37 cellular contexts compared by ENCODE assay signal in genomic region chr12:39161686-39162085, GRCh38.
"Had no signal": no experiment of that assay in that cellular context is flagged by ENCODE, and none has a peak within 500 bp of the region (broad histone marks: within the 10 kb centered on the region; RNA-seq: fewer than 3 reads in every experiment).

No MANE protein-coding gene starts in this region.

- H3K27ac Mint-ChIP-seq: activated CD8-positive, alpha-beta T cell treated with anti-CD3 and anti-CD28 coated beads for 36 hours; activated naive CD4-positive, alpha-beta T cell treated with anti-CD3 and anti-CD28 coated beads, Interleukin-2, amount 50 U/mL, for 24 hours; activated naive CD8-positive, alpha-beta T cell treated with anti-CD3 and anti-CD28 coated beads, Interleukin-2, amount 10 ng/mL, durations not matched to agents 7 days and 5 days; activated T-cell treated with anti-CD3 and anti-CD28 coated beads, Interleukin-2, amount 50 U/mL, for 72 hours; activated T-helper 17 cell treated with anti-CD3 and anti-CD28 coated beads, Interleukin-2, amount 50 U/mL, for 72 hours had no signal

- H3K9me3 Mint-ChIP-seq: activated CD8-positive, alpha-beta T cell treated with anti-CD3 and anti-CD28 coated beads for 36 hours; activated naive CD8-positive, alpha-beta T cell treated with anti-CD3 and anti-CD28 coated beads, Interleukin-2, amount 10 ng/mL, durations not matched to agents 7 days and 5 days had no signal

- H3K27ac ChIP-seq: ascending aorta, KMS-11, RWPE1, WERI-Rb-1 had no signal

- H3K27me3 ChIP-seq: ascending aorta had no signal

- H3K4me3 Mint-ChIP-seq: activated CD8-positive, alpha-beta T cell treated with anti-CD3 and anti-CD28 coated beads for 36 hours; activated naive CD4-positive, alpha-beta T cell treated with anti-CD3 and anti-CD28 coated beads, Interleukin-2, amount 50 U/mL, for 24 hours; activated naive CD8-positive, alpha-beta T cell treated with anti-CD3 and anti-CD28 coated beads, Interleukin-2, amount 10 ng/mL, durations not matched to agents 7 days and 5 days; activated T-cell treated with anti-CD3 and anti-CD28 coated beads, Interleukin-2, amount 50 U/mL, for 72 hours; activated T-helper 17 cell treated with anti-CD3 and anti-CD28 coated beads, Interleukin-2, amount 50 U/mL, for 72 hours; brain had no signal

- H3K4me1 ChIP-seq: ascending aorta had no signal

- H3K36me3 Mint-ChIP-seq: activated naive CD4-positive, alpha-beta T cell treated with anti-CD3 and anti-CD28 coated beads, Interleukin-2, amount 50 U/mL, for 24 hours; activated naive CD8-positive, alpha-beta T cell treated with anti-CD3 and anti-CD28 coated beads, Interleukin-2, amount 10 ng/mL, durations not matched to agents 7 days and 5 days; brain had no signal

- H3K4me2 ChIP-seq: KMS-11 had no signal

- H3K9ac ChIP-seq: KMS-11 had no signal

- FAIRE-seq: bronchial epithelial cell, RCC 7860 had no signal

- H3K36me3 ChIP-seq: ascending aorta, WERI-Rb-1 had no signal

- H3K4me1 Mint-ChIP-seq: activated naive CD4-positive, alpha-beta T cell treated with anti-CD3 and anti-CD28 coated beads, Interleukin-2, amount 50 U/mL, for 24 hours; activated naive CD8-positive, alpha-beta T cell treated with anti-CD3 and anti-CD28 coated beads, Interleukin-2, amount 10 ng/mL, durations not matched to agents 7 days and 5 days; activated T-helper 17 cell treated with anti-CD3 and anti-CD28 coated beads, Interleukin-2, amount 50 U/mL, for 72 hours had no signal

- ATAC-seq: activated CD8-positive, alpha-beta T cell treated with anti-CD3 and anti-CD28 coated beads for 36 hours; activated T-cell treated with anti-CD3 and anti-CD28 coated beads, Interleukin-2, amount 50 U/mL, for 72 hours; activated T-helper 17 cell treated with anti-CD3 and anti-CD28 coated beads, Interleukin-2, amount 50 U/mL, for 72 hours; PC-3; Right ventricle myocardium inferior had no signal

- H3K27me3 Mint-ChIP-seq: activated CD8-positive, alpha-beta T cell treated with anti-CD3 and anti-CD28 coated beads for 36 hours; activated naive CD4-positive, alpha-beta T cell treated with anti-CD3 and anti-CD28 coated beads, Interleukin-2, amount 50 U/mL, for 24 hours; activated naive CD8-positive, alpha-beta T cell treated with anti-CD3 and anti-CD28 coated beads, Interleukin-2, amount 10 ng/mL, durations not matched to agents 7 days and 5 days; activated T-helper 17 cell treated with anti-CD3 and anti-CD28 coated beads, Interleukin-2, amount 50 U/mL, for 72 hours had no signal

- H3K9me3 ChIP-seq: ascending aorta had no signal

- H3K4me3 ChIP-seq: ascending aorta had no signal

- DNase-seq: activated CD4-positive, alpha-beta T cell treated with anti-CD3 and anti-CD28 coated beads for 1 hour; activated CD4-positive, alpha-beta T cell treated with anti-CD3 and anti-CD28 coated beads for 48 hours; activated CD4-positive, alpha-beta T cell treated with anti-CD3 and anti-CD28 coated beads, Interleukin-2, amount 50 U/mL, for 4 hours; activated CD4-positive, CD25-positive, alpha-beta regulatory T cell; activated CD8-positive, alpha-beta T cell treated with anti-CD3 and anti-CD28 coated beads for 36 hours; activated gamma-delta T cell; activated naive CD4-positive, alpha-beta T cell treated with Interleukin-2 at 50 U/mL for 16 hours; activated naive CD8-positive, alpha-beta T cell treated with anti-CD3 and anti-CD28 coated beads, Interleukin-2, amount 10 ng/mL, durations not matched to agents 7 days and 5 days; activated T-cell treated with anti-CD3 and anti-CD28 coated beads, Interleukin-2, amount 50 U/mL, for 1 hour; activated T-cell treated with anti-CD3 and anti-CD28 coated beads, Interleukin-2, amount 50 U/mL, for 72 hours; amygdala; caudate nucleus; cerebellar nuclear complex; NCI-H1092 treated with DMSO at 0.1 percent for 48 hours; NCI-H1417; NCI-H146; NCI-H187; NCI-H2029 treated with DMSO at 0.1 percent for 48 hours; NCI-H2107; NCI-H2171; NCI-H510A treated with DMSO at 0.1 percent for 48 hours; NCI-H69; NK-92 treated with Interleukin-12 subunit alpha and Interleukin-12 subunit beta, amount 100 ng/mL, for 24 hours; PC-3; SIG-M5; SW 1271; T1000; WERI-Rb-1 had no signal
